20 cellular contexts compared by ENCODE assay signal in genomic region chr1:244054924-244055263, GRCh38. TPM values are rescaled to one million over a fixed set of nuclear protein-coding genes. Genes with fewer than 3 reads are reported as not detected.
A peak's percentile ranks its signal among the peaks of the same experiment; 100 is the strongest.
DNase-seq lines count a peak whose midpoint lies in the region; ATAC-seq lines count a peak whose summit lies in the region.
"Had no signal": no experiment of that assay in that cellular context is flagged by ENCODE, and none has a peak within 500 bp of the region (broad histone marks: within the 10 kb centered on the region; RNA-seq: fewer than 3 reads in every experiment).

No MANE protein-coding gene starts in this region.

- peaks cover 18% of the 10 kb centered on the region for H3K4me1 Mint-ChIP-seq in activated T-cell treated with anti-CD3 and anti-CD28 coated beads, Interleukin-2, amount 50 U/mL, for 4 hours (ENCODE audit: low read depth)
- H3K4me1 Mint-ChIP-seq in stimulated activated naive CD8-positive, alpha-beta T cell treated with anti-CD3 and anti-CD28 coated beads, Interleukin-15, amount 100 ng/mL, for 72 hours: peaks cover 12% of the 10 kb centered on the region

- H3K9me3 Mint-ChIP-seq in activated T-cell treated with anti-CD3 and anti-CD28 coated beads, Interleukin-2, amount 50 U/mL, for 4 hours: no peaks in the 10 kb centered on the region
- no peaks in the 10 kb centered on the region for H3K9me3 Mint-ChIP-seq in stimulated activated naive CD8-positive, alpha-beta T cell treated with anti-CD3 and anti-CD28 coated beads, Interleukin-15, amount 100 ng/mL, for 72 hours
- H3K9me3 Mint-ChIP-seq: activated naive CD4-positive, alpha-beta T cell treated with anti-CD3 and anti-CD28 coated beads, Interleukin-2, amount 50 U/mL, for 72 hours; activated T-helper 1 cell treated with anti-CD3 and anti-CD28 coated beads, Interleukin-12 subunit alpha, Interleukin-12 subunit beta, Interleukin-2, Interleukin-4 antibody, amounts not matched to agents 30 ng/mL and 10 ng/mL and 1 ng/mL, durations not matched to agents 14 hours and 24 hours and 36 hours; naive B cell had no signal

- ATAC-seq in activated T-cell treated with anti-CD3 and anti-CD28 coated beads, Interleukin-2, amount 50 U/mL, for 4 hours: peak in 1 of 2 donors; percentile 30
- ATAC-seq in stimulated activated naive CD8-positive, alpha-beta T cell treated with anti-CD3 and anti-CD28 coated beads, Interleukin-15, amount 100 ng/mL, for 72 hours: peak; percentile 61
- ATAC-seq: A549; activated naive CD4-positive, alpha-beta T cell treated with anti-CD3 and anti-CD28 coated beads, Interleukin-2, amount 50 U/mL, for 72 hours; body of pancreas; left colon; SK-N-SH treated with all-trans-retinoic acid at 6 μM for 48 hours had no signal

- H3K27ac Mint-ChIP-seq in stimulated activated naive CD8-positive, alpha-beta T cell treated with anti-CD3 and anti-CD28 coated beads, Interleukin-15, amount 100 ng/mL, for 72 hours: peak overlapping the region in 1 of 2 donors; percentile 15
- H3K27ac Mint-ChIP-seq: activated naive CD4-positive, alpha-beta T cell treated with anti-CD3 and anti-CD28 coated beads, Interleukin-2, amount 50 U/mL, for 72 hours; activated T-helper 1 cell treated with anti-CD3 and anti-CD28 coated beads, Interleukin-12 subunit alpha, Interleukin-12 subunit beta, Interleukin-2, Interleukin-4 antibody, amounts not matched to agents 30 ng/mL and 10 ng/mL and 1 ng/mL, durations not matched to agents 14 hours and 24 hours and 36 hours had no signal

- DNase-seq in activated CD8-positive, alpha-beta memory T cell treated with anti-CD3 and anti-CD28 coated beads, Interleukin-2, amount 50 U/mL, for 4 hours: peak; percentile 57
- no peak for DNase-seq in activated CD8-positive, alpha-beta memory T cell treated with anti-CD3 and anti-CD28 coated beads, Interleukin-2, amount 50 U/mL, for 48 hours
- peak; percentile 24 for DNase-seq in activated T-cell treated with anti-CD3 and anti-CD28 coated beads, Interleukin-2, amount 50 U/mL, for 4 hours
- peak; percentile 23 for DNase-seq in effector CD8-positive, alpha-beta T cell (lab: John Stamatoyannopoulos, UW)
- DNase-seq in stimulated activated naive CD8-positive, alpha-beta T cell treated with anti-CD3 and anti-CD28 coated beads, Interleukin-15, amount 100 ng/mL, for 72 hours: peak in 1 of 2 donors; percentile 42
- DNase-seq in NCI-H510A (lab: John Stamatoyannopoulos, UW) (no peak), NCI-H1417 treated with DMSO at 0.1 percent for 48 hours (lab: John Stamatoyannopoulos, UW) (no peak), NCI-H2196 treated with DMSO at 0.1 percent for 48 hours (lab: John Stamatoyannopoulos, UW; ENCODE audit: unreplicated experiment) (no peak)
- DNase-seq: body of pancreas; cortex of kidney; left colon; naive B cell; NCI-H1092 treated with DMSO at 0.1 percent for 48 hours; NCI-H2029 treated with DMSO at 0.1 percent for 48 hours; stimulated activated CD4-positive, alpha-beta T cell treated with anti-CD3 and anti-CD28 coated beads, Interleukin-12 subunit alpha, Interleukin-12 subunit beta, amount 100 ng/mL, for 4 hours; stimulated activated CD4-positive, alpha-beta T cell treated with anti-CD3 and anti-CD28 coated beads, Interleukin-4, amount 100 ng/mL, for 4 hours had no signal

- H3K27me3 Mint-ChIP-seq in activated T-cell treated with anti-CD3 and anti-CD28 coated beads, Interleukin-2, amount 50 U/mL, for 4 hours (ENCODE audit: low read depth): no peaks in the 10 kb centered on the region
- no peaks in the 10 kb centered on the region for H3K27me3 Mint-ChIP-seq in stimulated activated naive CD8-positive, alpha-beta T cell treated with anti-CD3 and anti-CD28 coated beads, Interleukin-15, amount 100 ng/mL, for 72 hours
- H3K27me3 Mint-ChIP-seq: naive B cell had no signal

- no peak overlapping the region for H3K4me3 Mint-ChIP-seq in activated T-cell treated with anti-CD3 and anti-CD28 coated beads, Interleukin-2, amount 50 U/mL, for 4 hours
- no peak overlapping the region for H3K4me3 Mint-ChIP-seq in stimulated activated naive CD8-positive, alpha-beta T cell treated with anti-CD3 and anti-CD28 coated beads, Interleukin-15, amount 100 ng/mL, for 72 hours
- H3K4me3 Mint-ChIP-seq: activated T-helper 1 cell treated with anti-CD3 and anti-CD28 coated beads, Interleukin-12 subunit alpha, Interleukin-12 subunit beta, Interleukin-2, Interleukin-4 antibody, amounts not matched to agents 30 ng/mL and 10 ng/mL and 1 ng/mL, durations not matched to agents 14 hours and 24 hours and 36 hours had no signal

- peaks cover 2% of the 10 kb centered on the region for H3K36me3 Mint-ChIP-seq in activated T-cell treated with anti-CD3 and anti-CD28 coated beads, Interleukin-2, amount 50 U/mL, for 4 hours (ENCODE audit: insufficient read depth)
- H3K36me3 Mint-ChIP-seq: naive B cell had no signal

RNA-seq across cellular contexts. Expression of gene ZBTB18, which starts 3.8 kb away (rescaled TPM):
- 1 to 10 TPM; 4.9 to 6.5 (median 5.2) TPM for total RNA-seq in activated T-cell treated with anti-CD3 and anti-CD28 coated beads, Interleukin-2, amount 50 U/mL, for 4 hours

Comparison
In these comparisons a context has a peak if more than half of its experiments do, and no peak if none do; other contexts are left out.
1. DNase-seq: peak in activated CD8-positive, alpha-beta memory T cell treated with anti-CD3 and anti-CD28 coated beads, Interleukin-2, amount 50 U/mL, for 4 hours (single experiment), activated T-cell treated with anti-CD3 and anti-CD28 coated beads, Interleukin-2, amount 50 U/mL, for 4 hours (single experiment) and effector CD8-positive, alpha-beta T cell (single experiment); none in activated CD8-positive, alpha-beta memory T cell treated with anti-CD3 and anti-CD28 coated beads, Interleukin-2, amount 50 U/mL, for 48 hours (single experiment), NCI-H510A (single experiment), NCI-H1417 treated with DMSO at 0.1 percent for 48 hours (single experiment) and NCI-H2196 treated with DMSO at 0.1 percent for 48 hours (single experiment).